10 cellular contexts compared by ENCODE assay signal in genomic region chr19:21574607-21575006, GRCh38.
"Had no signal": no experiment of that assay in that cellular context is flagged by ENCODE, and none has a peak within 500 bp of the region (broad histone marks: within the 10 kb centered on the region; RNA-seq: fewer than 3 reads in every experiment).

No MANE protein-coding gene starts in this region.

- H3K27ac ChIP-seq: GM23248, HL-60, KMS-11 had no signal

- H3K4me3 ChIP-seq: GM23248, HAP-1 had no signal

- H3K36me3 ChIP-seq: HAP-1 had no signal

- H3K4me1 ChIP-seq: HAP-1 had no signal

- ATAC-seq: HCT116 had no signal

- DNase-seq: GM23248, GOT3, H7, IMR-90, Karpas-422, KBM-7 had no signal
